In genomic region chr5:74766887-74767578, GRCh38 we compare ENCODE assay signal across 8 cellular contexts. TPM values are rescaled to one million over a fixed set of nuclear protein-coding genes. Genes with fewer than 3 reads are reported as not detected.
DNase-seq lines count a peak whose midpoint lies in the region; ATAC-seq and TF ChIP-seq lines count a peak whose summit lies in the region.

TSS of gene GFM2 (minus strand) at chr5:74767117. CDS start at chr5:74763742, 3,375 bp downstream.
TSS of gene NSA2 (plus strand) at chr5:74767249. CDS start at chr5:74767361, 112 bp downstream.

- H3K4me3 ChIP-seq in IMR-90 (ENCODE audit: insufficient read depth, low read depth, low read length): peak within 1 kb of the TSS; percentile 82
- peak within 1 kb of the TSS; percentile 94 for H3K4me3 ChIP-seq in epithelial cell of esophagus (ENCODE audit: low read length)
- peak within 1 kb of the TSS; percentile 81 for H3K4me3 ChIP-seq in mucosa of descending colon

- H4K8ac ChIP-seq in IMR-90 (ENCODE audit: low read depth in 2 of 2, low read length in 2 of 2): peak within 1 kb of the TSS; percentile 63 to 93

- H4K20me1 ChIP-seq in IMR-90 (ENCODE audit: insufficient read depth, low read length): no peaks in the 10 kb centered on the region

- ATAC-seq in GM21528 (IDR thresholded peaks at IDR 0.05; ENCODE audit: low FRiP score, unreplicated experiment) (peak; percentile 91), IMR-90 (ENCODE audit: low read depth) (peak; percentile 94), mucosa of descending colon (peak; percentile 98)

- H3K79me1 ChIP-seq in IMR-90 (ENCODE audit: low read depth in 1 of 2, low read length in 2 of 2): peaks cover 17 to 35% of the 10 kb centered on the region in 2 experiments; a peak in 3 of 4 replicates

- TF ChIP-seq RAD21 in IMR-90 (IDR thresholded peaks at IDR 0.05; ENCODE audit: low read length): no peak

- H3K9me3 ChIP-seq in IMR-90 (ENCODE audit: control insufficient read depth, insufficient read depth, low read length): no peaks in the 10 kb centered on the region
- H3K9me3 ChIP-seq in mucosa of descending colon: no peaks in the 10 kb centered on the region

- peak within 1 kb of the TSS; percentile 23 for H2AK5ac ChIP-seq in IMR-90 (ENCODE audit: low read depth, low read length)

- BruUV-seq in IMR-90 (replicated peaks; lab: Mats Ljungman, UMichigan): no TSS peak

- peak within 1 kb of the TSS; percentile 83 for H2BK5ac ChIP-seq in IMR-90 (ENCODE audit: low read depth, low read length, poor library complexity, severe bottlenecking)

- CTCF ChIA-PET in IMR-90 (lab: Yijun Ruan, JAX): interaction anchor here (1.7 kb wide), 1 partner anchor 17 kb away, joined by 5 read pairs; no protein-coding TSS in a partner anchor

- H3K23ac ChIP-seq in IMR-90 (ENCODE audit: low read depth, low read length): peak within 1 kb of the TSS; percentile 84; the same call in 1 of the 2 replicates

- H2BK120ac ChIP-seq in IMR-90 (ENCODE audit: low read depth, low read length): peak within 1 kb of the TSS; percentile 30; the same call in 1 of the 2 replicates

- POLR2A ChIA-PET in IMR-90 (lab: Charles Lee; ENCODE audit: unreplicated experiment): interaction anchor here (0.6 kb wide), 1 partner anchor 188 kb away, joined by 3 read pairs; no protein-coding TSS in a partner anchor

- peak; percentile 98 for DNase-seq in DMS 273 (lab: John Stamatoyannopoulos, UW; ENCODE audit: unreplicated experiment)
- peak; percentile 94 for DNase-seq in IMR-90
- DNase-seq in OCI-M1 (lab: John Stamatoyannopoulos, UW): peak; percentile 96
- peak; percentile 92 for DNase-seq in activated T-cell treated with anti-CD3 and anti-CD28 coated beads for 4 hours
- DNase-seq in epithelial cell of esophagus (ENCODE audit: low read depth): peak; percentile 97
- DNase-seq in mucosa of descending colon: peak; percentile 94 to 98 (median 96)
- peak; percentile 88 for DNase-seq in stimulated activated CD8-positive, alpha-beta memory T cell treated with anti-CD3 and anti-CD28 coated beads, Interleukin-4, amount 100 ng/mL, for 24 hours (ENCODE audit: low read depth)

- peak within 1 kb of the TSS; percentile 74 for H4K5ac ChIP-seq in IMR-90 (ENCODE audit: low read depth, low read length)

- H3K56ac ChIP-seq in IMR-90 (ENCODE audit: extremely low read depth, insufficient read depth, low read length): peak within 1 kb of the TSS; percentile 82

- 0% methylated on average over 5 of the region's 50 CpGs; no CpG with 5 or more reads in 1 of the 2 experiments for WGBS in IMR-90 (ENCODE audit: extremely low coverage in 2 of 2, insufficient read length in 1 of 2), 2 experiments

- peak within 1 kb of the TSS; percentile 65 for H3K14ac ChIP-seq in IMR-90 (replicated peaks; ENCODE audit: low read depth, low read length)

- intact Hi-C loops in IMR-90 (cut with micrococcal nuclease): loop anchor here (1.0 to 2.0 kb wide), 3 partner anchors 152 to 498 kb away; no protein-coding TSS in a partner anchor
- intact Hi-C loops in mucosa of descending colon (cut with DNase I, micrococcal nuclease): loop anchor here in 1 of 2 donors (5.0 kb wide), 1 partner anchor 135 kb away; no protein-coding TSS in a partner anchor

- H2AK9ac ChIP-seq in IMR-90 (replicated peaks; ENCODE audit: low read depth, low read length, poor library complexity): peak within 1 kb of the TSS; percentile 93

- H3K36me3 ChIP-seq in IMR-90 (ENCODE audit: control insufficient read depth, insufficient read depth, low read length): peaks cover 4% of the 10 kb centered on the region; the same call in 1 of the 2 replicates
- no peaks in the 10 kb centered on the region for H3K36me3 ChIP-seq in mucosa of descending colon (ENCODE audit: low read depth)

- peak within 1 kb of the TSS; percentile 88 for H3K27ac ChIP-seq in IMR-90 (ENCODE audit: insufficient read depth, low read length)

- TF ChIP-seq CTCF in IMR-90 (conservative IDR thresholded peaks at IDR 0.05; ENCODE audit: low read depth, low read length) (no peak), epithelial cell of esophagus (IDR thresholded peaks at IDR 0.05; ENCODE audit: insufficient read depth, low read depth, low read length, missing control alignments) (no peak), mucosa of descending colon (IDR thresholded peaks at IDR 0.05) (no peak)

- H2BK20ac ChIP-seq in IMR-90 (ENCODE audit: low read depth, low read length): no peak within 1 kb of the TSS; the same call in 1 of the 2 replicates

- H3K4me1 ChIP-seq in IMR-90 (ENCODE audit: control insufficient read depth, insufficient read depth, low read length): peaks cover 7% of the 10 kb centered on the region
- H3K4me1 ChIP-seq in mucosa of descending colon (ENCODE audit: low read depth): peaks cover 25% of the 10 kb centered on the region

- peak within 1 kb of the TSS; percentile 99 for H2AFZ ChIP-seq in IMR-90 (replicated peaks; ENCODE audit: low read length, poor library complexity)

- no peaks in the 10 kb centered on the region for H3K9me1 ChIP-seq in IMR-90 (ENCODE audit: insufficient read depth, low read length)

- in situ Hi-C loops in IMR-90 (cut with MboI; ENCODE audit: low sequenced_read_pairs): loop anchor here (25.0 kb wide), 1 partner anchor 595 kb away; no protein-coding TSS in a partner anchor

- no peak within 1 kb of the TSS for H2BK15ac ChIP-seq in IMR-90 (ENCODE audit: low read depth, low read length)

- peak within 1 kb of the TSS; percentile 71 for H4K91ac ChIP-seq in IMR-90 (ENCODE audit: insufficient read depth, low read depth, low read length)

- H3K4me2 ChIP-seq in IMR-90 (ENCODE audit: low read depth, low read length): peak within 1 kb of the TSS; percentile 100

- dilution Hi-C loops in IMR-90 (cut with HindIII; ENCODE audit: low sequenced_read_pairs, unreplicated experiment): no loop called here

- TF ChIP-seq POLR2A in IMR-90 (IDR thresholded peaks at IDR 0.05; ENCODE audit: low read depth, low read length): peak; percentile 61

- H3K18ac ChIP-seq in IMR-90 (ENCODE audit: low read depth, low read length): no peak within 1 kb of the TSS

- H3K4ac ChIP-seq in IMR-90 (ENCODE audit: low read depth, low read length): peak within 1 kb of the TSS; percentile 79

- H3K9ac ChIP-seq in IMR-90 (ENCODE audit: low read depth, low read length): peak within 1 kb of the TSS; percentile 81

- no peaks in the 10 kb centered on the region for H3K27me3 ChIP-seq in IMR-90 (ENCODE audit: control insufficient read depth, insufficient read depth, low read length)

TF ChIP-seq in IMR-90, 13 proteins besides CTCF, POLR2A, EP300 and RAD21:
- TF ChIP-seq, protein P1, sequence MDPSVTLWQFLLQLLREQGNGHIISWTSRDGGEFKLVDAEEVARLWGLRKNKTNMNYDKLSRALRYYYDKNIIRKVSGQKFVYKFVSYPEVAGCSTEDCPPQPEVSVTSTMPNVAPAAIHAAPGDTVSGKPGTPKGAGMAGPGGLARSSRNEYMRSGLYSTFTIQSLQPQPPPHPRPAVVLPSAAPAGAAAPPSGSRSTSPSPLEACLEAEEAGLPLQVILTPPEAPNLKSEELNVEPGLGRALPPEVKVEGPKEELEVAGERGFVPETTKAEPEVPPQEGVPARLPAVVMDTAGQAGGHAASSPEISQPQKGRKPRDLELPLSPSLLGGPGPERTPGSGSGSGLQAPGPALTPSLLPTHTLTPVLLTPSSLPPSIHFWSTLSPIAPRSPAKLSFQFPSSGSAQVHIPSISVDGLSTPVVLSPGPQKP (IDR thresholded peaks at IDR 0.05; ENCODE audit: borderline replicate concordance, low read depth, low read length): 0 out of 2 replicates have a peak, but pooled peaks have one; percentile 57
- TF ChIP-seq MAFK (IDR thresholded peaks at IDR 0.05; ENCODE audit: low read depth, low read length) (no peak), MAZ (IDR thresholded peaks at IDR 0.05; ENCODE audit: borderline replicate concordance, low read depth, low read length) (peak; percentile 83; the same call in 1 of the 2 replicates), FOS (IDR thresholded peaks at IDR 0.05; ENCODE audit: low read depth, low read length) (no peak), MXI1 (IDR thresholded peaks at IDR 0.05; ENCODE audit: borderline replicate concordance, low read depth, low read length) (peak; percentile 69)

RNA-seq across cellular contexts. Expression of gene GFM2, which starts in this region (rescaled TPM):
- 45.7 and 61.4 TPM in 2 replicates for total RNA-seq in IMR-90 (2012; rRNA removed)
- polyA plus RNA-seq in IMR-90 (2012; rRNA removed): 18.8 and 23.3 TPM in 2 replicates
- 5.0 and 7.4 TPM in 2 replicates for polyA plus RNA-seq in IMR-90 (2012; cell fraction: cytosol; rRNA removed)
- polyA plus RNA-seq in IMR-90 (2012; cell fraction: nucleus; rRNA removed; ENCODE audit: low replicate concordance): 6.8 and 41.6 TPM in 2 replicates
- total RNA-seq in mucosa of descending colon: 10 to 100 TPM; 21.4 to 25.1 (median 22.2) TPM

RNA-seq across cellular contexts. Expression of gene NSA2, which starts in this region (rescaled TPM):
- total RNA-seq in IMR-90 (2012; rRNA removed): 5.4 and 25.6 TPM in 2 replicates
- 33.0 and 33.9 TPM in 2 replicates for polyA plus RNA-seq in IMR-90 (2012; rRNA removed)
- polyA plus RNA-seq in IMR-90 (2012; cell fraction: cytosol; rRNA removed): 8.5 and 11.2 TPM in 2 replicates
- polyA plus RNA-seq in IMR-90 (2012; cell fraction: nucleus; rRNA removed; ENCODE audit: low replicate concordance): 1.6 and 9.3 TPM in 2 replicates
- 10 to 100 TPM; 48.6 to 62.6 (median 49.9) TPM for total RNA-seq in mucosa of descending colon

Comparison
In these comparisons a context has a peak if more than half of its experiments do, and no peak if none do; other contexts are left out.
1. Peak in every context shown above with its lines: DNase-seq, ATAC-seq, H3K4me3 ChIP-seq and H3K27ac ChIP-seq.